In genomic region chr6:13767121-13767794, GRCh38 we compare ENCODE assay signal across 8 cellular contexts. TPM values are rescaled to one million over a fixed set of nuclear protein-coding genes. Genes with fewer than 3 reads are reported as not detected.
DNase-seq lines count a peak whose midpoint lies in the region; ATAC-seq and TF ChIP-seq lines count a peak whose summit lies in the region.

No MANE protein-coding gene starts in this region.

- 9 to 12% (median 11%) methylated on average over 19 of the region's 19 CpGs for WGBS in adrenal gland, 4 donors

- DNase-seq in AG04450 (ENCODE audit: low read depth, low spot score) (no peak), KBM-7 (peak; percentile 41), adrenal gland (peak; percentile 24 to 58 (median 40)), gastrocnemius medialis (peak; percentile 43 to 66)

- H3K36me3 ChIP-seq in adrenal gland (replicated peaks in 1 of 2) (no peaks in the 10 kb centered on the region), iPS-20b (ENCODE audit: insufficient read depth, low read depth, low read length) (no peaks in the 10 kb centered on the region), gastrocnemius medialis (no peaks in the 10 kb centered on the region)

- no peak for TF ChIP-seq POLR2A in adrenal gland (IDR thresholded peaks at IDR 0.05)
- no peak for TF ChIP-seq POLR2A in gastrocnemius medialis (IDR thresholded peaks at IDR 0.05)

- H3K27ac ChIP-seq in AG04450 (ENCODE audit: low read depth, low read length) (peak overlapping the region; percentile 54), adrenal gland (peak overlapping the region in 2 of 5 donors; percentile 31 to 41), iPS-20b (ENCODE audit: low read length) (no peak overlapping the region), gastrocnemius medialis (peak overlapping the region in 2 of 4 donors; percentile 8 to 60)

- H3K27me3 ChIP-seq in AG04450 (ENCODE audit: control insufficient read depth, insufficient read depth, low read length) (no peaks in the 10 kb centered on the region), adrenal gland (no peaks in the 10 kb centered on the region), iPS-20b (ENCODE audit: insufficient read depth, low read length) (no peaks in the 10 kb centered on the region), gastrocnemius medialis (no peaks in the 10 kb centered on the region)

- POLR2A ChIA-PET in AG04450 (lab: Yijun Ruan, JAX), result interaction anchor here (0.6 to 1.1 kb wide), 2 partner anchors 157 to 270 kb away, joined by 3 to 7 read pairs; partner anchors contain the start of gene RNF182

- TF ChIP-seq CTCF in AG04450 (IDR thresholded peaks at IDR 0.05; ENCODE audit: low read depth, low read length) (peak; percentile 22; the same call in 1 of the 2 replicates), adrenal gland (IDR thresholded peaks at IDR 0.05) (peak in 1 of 6 experiments; percentile 9), gastrocnemius medialis (IDR thresholded peaks at IDR 0.05 in 4 of 5, conservative IDR thresholded peaks at IDR 0.05 in 1 of 5) (peak in 1 of 5 experiments; percentile 11)

- H3K4me1 ChIP-seq in adrenal gland (replicated peaks in 1 of 2) (peaks cover 0 to 8% of the 10 kb centered on the region in 2 donors), iPS-20b (ENCODE audit: insufficient read depth, low read length) (peaks cover 5% of the 10 kb centered on the region; the same call in 1 of the 2 replicates), gastrocnemius medialis (peaks cover 3 to 7% of the 10 kb centered on the region in 2 donors)

- H3K9me3 ChIP-seq in AG04450 (ENCODE audit: control insufficient read depth, insufficient read depth, low read length) (peaks cover 15% of the 10 kb centered on the region), adrenal gland (replicated peaks in 1 of 3) (no peaks in the 10 kb centered on the region), iPS-20b (ENCODE audit: insufficient read depth, low read depth, low read length) (no peaks in the 10 kb centered on the region), gastrocnemius medialis (no peaks in the 10 kb centered on the region)

- no peak overlapping the region for H3K9ac ChIP-seq in iPS-20b (ENCODE audit: low read depth, low read length)

- ATAC-seq in gastrocnemius medialis (peak; percentile 86 to 92), HG03469 (IDR thresholded peaks at IDR 0.05; ENCODE audit: unreplicated experiment) (no peak), GM19395 (IDR thresholded peaks at IDR 0.05; ENCODE audit: unreplicated experiment) (no peak), GM19023 (IDR thresholded peaks at IDR 0.05; ENCODE audit: unreplicated experiment) (no peak)

- intact Hi-C loops in adrenal gland (cut with DNase I), result no loop called here
- intact Hi-C loops in gastrocnemius medialis (cut with DNase I; ENCODE audit: low total_unique reads), result loop anchor here (1.0 to 2.0 kb wide), 4 partner anchors 55 to 193 kb away; partner anchors contain the start of genes NOL7 and SIRT5

- H3K4me3 ChIP-seq in AG04450 (ENCODE audit: low read depth, low read length) (peak overlapping the region; percentile 54), adrenal gland (peak overlapping the region in 1 of 4 donors; percentile 57), iPS-20b (ENCODE audit: low read length) (peak overlapping the region; percentile 1; the same call in 1 of the 2 replicates), gastrocnemius medialis (peak overlapping the region; percentile 20 to 39 (median 25))

- CTCF ChIA-PET in AG04450 (lab: Charles Lee), result no interaction called here

- in situ Hi-C loops in KBM-7 (cut with MboI; ENCODE audit: low pct_unique_long_range_greater_than_20kb, low sequenced_read_pairs) (no loop called here), gastrocnemius medialis (cut with MboI; ENCODE audit: low sequenced_read_pairs in 4 of 4) (loop anchor here in 2 of 4 donors (10.0 to 25.0 kb wide), 2 partner anchors 130 to 152 kb away; partner anchors contain the start of gene NOL7 (in 1 of the 2))

RNA-seq across cellular contexts. Expression of gene MCUR1, which starts 47.1 kb away (rescaled TPM):
- 7.8 and 9.5 TPM in 2 replicates for polyA plus RNA-seq in AG04450 (2011; rRNA removed)
- 4.1 and 5.3 TPM in 2 replicates for polyA minus RNA-seq in AG04450 (2011; rRNA and poly(A)+ RNA removed)
- total RNA-seq in adrenal gland, result 10 to 100 TPM in 6 of 8 donors, 1 to 10 TPM in 2; 7.0 to 18.1 (median 12.8) TPM
- polyA plus RNA-seq in adrenal gland, result 10 to 100 TPM; 15.5 to 24.5 (median 20.9) TPM
- total RNA-seq in gastrocnemius medialis, result 10 to 100 TPM in 3 of 4 donors, 1 to 10 TPM in 1; 9.5 to 29.4 (median 18.1) TPM

RNA-seq across cellular contexts. Expression of gene RANBP9, which starts 55.6 kb away (rescaled TPM):
- polyA plus RNA-seq in AG04450 (2011; rRNA removed), result 37.7 and 38.2 TPM in 2 replicates
- polyA minus RNA-seq in AG04450 (2011; rRNA and poly(A)+ RNA removed), result 25.0 and 38.6 TPM in 2 replicates
- 10 to 100 TPM; 30.8 to 63.1 (median 37.9) TPM for total RNA-seq in adrenal gland
- polyA plus RNA-seq in adrenal gland, result 10 to 100 TPM; 20.1 to 57.7 (median 26.4) TPM
- total RNA-seq in gastrocnemius medialis, result 10 to 100 TPM; 44.7 to 93.1 (median 63.3) TPM

Comparison
In these comparisons a context has a peak if more than half of its experiments do, and no peak if none do; other contexts are left out.
1. ATAC-seq: peak in gastrocnemius medialis (2 of 2); none in HG03469 (single experiment), GM19395 (single experiment) and GM19023 (single experiment).